Comparison of ENCODE assay signal across 8 cellular contexts in the genomic region with DNA sequence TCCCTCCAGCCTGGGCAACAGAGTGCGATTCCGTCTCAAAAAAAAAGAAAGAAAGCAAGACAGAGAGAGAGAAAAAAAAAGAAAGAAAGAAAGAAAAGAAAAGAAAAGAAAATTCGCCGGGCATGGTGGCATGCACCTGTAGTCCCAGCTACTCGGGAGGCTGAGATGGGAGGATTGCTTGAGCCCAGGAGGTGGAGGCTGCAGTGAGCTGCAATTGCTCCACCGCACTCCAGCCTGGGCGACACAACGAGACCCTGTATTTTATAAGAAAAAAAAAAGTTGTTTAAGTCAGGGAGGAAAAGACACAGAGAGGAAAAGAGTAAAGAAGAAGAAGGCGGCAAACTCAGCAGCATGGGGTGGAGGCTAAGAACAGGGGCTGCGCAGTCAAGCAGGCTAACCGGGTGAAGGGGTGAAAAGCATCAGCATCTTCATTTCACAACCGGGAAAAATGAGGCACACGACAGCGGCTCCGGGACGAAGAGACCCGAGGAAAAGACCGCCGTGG. TPM values are rescaled to one million over a fixed set of nuclear protein-coding genes. Genes with fewer than 3 reads are reported as not detected.
DNase-seq lines count a peak whose midpoint lies in the region; ATAC-seq, FAIRE-seq and TF ChIP-seq lines count a peak whose summit lies in the region.

No MANE protein-coding gene starts in this region.

- no peaks in the 10 kb centered on the region for H3K9me3 Mint-ChIP-seq in activated CD8-positive, alpha-beta T cell treated with anti-CD3 and anti-CD28 coated beads, Interleukin-2, amount 10 ng/mL, durations not matched to agents 7 days and 5 days (ENCODE audit: insufficient read depth)

- peak overlapping the region; percentile 91 for H3K27ac Mint-ChIP-seq in activated CD8-positive, alpha-beta T cell treated with anti-CD3 and anti-CD28 coated beads, Interleukin-2, amount 10 ng/mL, durations not matched to agents 7 days and 5 days

- H3K9me1 ChIP-seq in keratinocyte (ENCODE audit: control insufficient read depth, extremely low read depth, insufficient read depth, low read length): peaks cover 2% of the 10 kb centered on the region

- no peak overlapping the region for H3K9ac ChIP-seq in keratinocyte (ENCODE audit: control insufficient read depth, extremely low read depth, insufficient read depth, low read length)

- no peaks in the 10 kb centered on the region for H4K20me1 ChIP-seq in keratinocyte (ENCODE audit: control insufficient read depth, extremely low read depth, insufficient read depth, low read length)

- 29% methylated on average over 19 of the region's 19 CpGs for WGBS in thymus

- peak overlapping the region; percentile 76 for H2AFZ ChIP-seq in keratinocyte (ENCODE audit: control insufficient read depth, low read length)

- H3K27me3 ChIP-seq in keratinocyte (ENCODE audit: control insufficient read depth, extremely low read depth, insufficient read depth, low read length) (no peaks in the 10 kb centered on the region), thymus (ENCODE audit: control insufficient read depth, insufficient read depth) (no peaks in the 10 kb centered on the region)

- peak overlapping the region; percentile 86 for H3K4me3 Mint-ChIP-seq in activated CD8-positive, alpha-beta T cell treated with anti-CD3 and anti-CD28 coated beads, Interleukin-2, amount 10 ng/mL, durations not matched to agents 7 days and 5 days

- POLR2A ChIA-PET in activated CD8-positive, alpha-beta T cell treated with anti-CD3 and anti-CD28 coated beads, Interleukin-2, amount 10 ng/mL, durations not matched to agents 7 days and 5 days (lab: Charles Lee): no interaction called here

- ATAC-seq in Right ventricle myocardium inferior (peak; percentile 3), HG03565 (IDR thresholded peaks at IDR 0.05; ENCODE audit: unreplicated experiment) (no peak), HG03139 (IDR thresholded peaks at IDR 0.05; ENCODE audit: unreplicated experiment) (no peak)
- peak; percentile 21 for ATAC-seq in activated CD8-positive, alpha-beta T cell treated with anti-CD3 and anti-CD28 coated beads, Interleukin-2, amount 10 ng/mL, durations not matched to agents 7 days and 5 days

- CTCF ChIA-PET in activated CD8-positive, alpha-beta T cell treated with anti-CD3 and anti-CD28 coated beads, Interleukin-2, amount 10 ng/mL, durations not matched to agents 7 days and 5 days (lab: Charles Lee): interaction anchor here (1.0 kb wide), 1 partner anchor 103 kb away, joined by 3 read pairs; no protein-coding TSS in a partner anchor

- no peak overlapping the region for H3K27ac ChIP-seq in keratinocyte (ENCODE audit: control insufficient read depth, insufficient read depth, low read length)
- no peak overlapping the region for H3K27ac ChIP-seq in thymus (ENCODE audit: low read depth)

- intact Hi-C loops in Right ventricle myocardium inferior (cut with DNase I): loop anchor here (5.0 to 10.0 kb wide), 2 partner anchors 522 to 750 kb away; partner anchors contain the start of gene PRDM4
- intact Hi-C loops in cardiac septum (cut with DNase I): loop anchor here (5.0 to 10.0 kb wide), 4 partner anchors 100 to 830 kb away; partner anchors contain the start of gene PWP1

- peaks cover 18% of the 10 kb centered on the region for H3K36me3 Mint-ChIP-seq in activated CD8-positive, alpha-beta T cell treated with anti-CD3 and anti-CD28 coated beads, Interleukin-2, amount 10 ng/mL, durations not matched to agents 7 days and 5 days (ENCODE audit: low read depth)

- H3K79me2 ChIP-seq in keratinocyte (ENCODE audit: control insufficient read depth, insufficient read depth, low read length): peaks cover 2% of the 10 kb centered on the region

- TF ChIP-seq CTCF in keratinocyte (optimal IDR thresholded peaks at IDR 0.05 in 1 of 3, IDR thresholded peaks at IDR 0.05 in 1 of 3, conservative IDR thresholded peaks at IDR 0.05 in 1 of 3; ENCODE audit: extremely low read depth in 1 of 3, insufficient read depth in 2 of 3, low read length in 3 of 3): no peak

- DNase-seq in Right ventricle myocardium inferior (ENCODE audit: missing footprints) (no peak), cardiac septum (ENCODE audit: low spot score) (no peak), keratinocyte (ENCODE audit: low read depth, low spot score) (no peak), iPS-NIHi7 (ENCODE audit: extremely low spot score) (no peak)
- DNase-seq in activated CD8-positive, alpha-beta T cell treated with anti-CD3 and anti-CD28 coated beads, Interleukin-2, amount 10 ng/mL, durations not matched to agents 7 days and 5 days: no peak

- H3K4me3 ChIP-seq in keratinocyte (ENCODE audit: control insufficient read depth in 2 of 3, extremely low read depth in 1 of 3, insufficient read depth in 2 of 3, low read depth in 1 of 3, low read length in 3 of 3): peak overlapping the region; percentile 34 to 83 (median 40)
- H3K4me3 ChIP-seq in thymus (ENCODE audit: low read length): peak overlapping the region; percentile 62

- dilution Hi-C loops in keratinocyte (cut with MboI; ENCODE audit: extremely low pct_ligation_motif_present, low sequenced_read_pairs): no loop called here

- peaks cover 1 to 7% of the 10 kb centered on the region in 2 experiments for H3K36me3 ChIP-seq in keratinocyte (ENCODE audit: control insufficient read depth in 2 of 2, extremely low read depth in 1 of 2, insufficient read depth in 2 of 2, low read length in 2 of 2)
- peaks cover 24% of the 10 kb centered on the region for H3K36me3 ChIP-seq in thymus (ENCODE audit: control insufficient read depth, insufficient read depth)

- peaks cover 27% of the 10 kb centered on the region for H3K4me1 Mint-ChIP-seq in activated CD8-positive, alpha-beta T cell treated with anti-CD3 and anti-CD28 coated beads, Interleukin-2, amount 10 ng/mL, durations not matched to agents 7 days and 5 days (ENCODE audit: low read depth)

- FAIRE-seq in keratinocyte (lab: Jason Lieb, UNC): no peak

- H3K4me2 ChIP-seq in keratinocyte (ENCODE audit: control insufficient read depth, extremely low read depth, insufficient read depth, low read depth, low read length): peak overlapping the region; percentile 79

- H3K4me1 ChIP-seq in keratinocyte (ENCODE audit: control insufficient read depth, extremely low read depth, insufficient read depth, low read length): peaks cover 7% of the 10 kb centered on the region
- H3K4me1 ChIP-seq in thymus (ENCODE audit: control insufficient read depth, insufficient read depth, low read length): peaks cover 5% of the 10 kb centered on the region

- no peaks in the 10 kb centered on the region for H3K27me3 Mint-ChIP-seq in activated CD8-positive, alpha-beta T cell treated with anti-CD3 and anti-CD28 coated beads, Interleukin-2, amount 10 ng/mL, durations not matched to agents 7 days and 5 days (ENCODE audit: low read depth)

- H3K9me3 ChIP-seq in keratinocyte (ENCODE audit: control insufficient read depth, low read depth, low read length): no peaks in the 10 kb centered on the region
- H3K9me3 ChIP-seq in thymus (ENCODE audit: control insufficient read depth): no peaks in the 10 kb centered on the region

RNA-seq across cellular contexts. Expression of gene FICD, which starts 0.6 kb away (rescaled TPM):
- total RNA-seq in Right ventricle myocardium inferior (2.9 TPM), cardiac septum (3.8 TPM)
- 1 to 10 TPM; 4.6 to 5.2 TPM for total RNA-seq in activated CD8-positive, alpha-beta T cell treated with anti-CD3 and anti-CD28 coated beads, Interleukin-2, amount 10 ng/mL, durations not matched to agents 7 days and 5 days
- polyA plus RNA-seq in keratinocyte (0.31 to 0.70 TPM (median 0.47 TPM) in 3 replicates), thymus (2.1 TPM)
- polyA plus RNA-seq in keratinocyte (2011; ENCODE audit: low read depth): 1.5 TPM
- polyA plus RNA-seq in keratinocyte (2011; cell fraction: cytosol; rRNA removed): 0.32 and 0.34 TPM in 2 replicates
- polyA plus RNA-seq in keratinocyte (2011; cell fraction: nucleus; rRNA removed): 1.4 and 1.5 TPM in 2 replicates
- polyA plus RNA-seq in keratinocyte (2012; ENCODE audit: low replicate concordance): 0.74 and 4.5 TPM in 2 replicates
- polyA minus RNA-seq in keratinocyte: 0.67 to 1.7 TPM (median 1.2 TPM) in 3 replicates
- 0.96 TPM for polyA minus RNA-seq in keratinocyte (2011; cell fraction: cytosol; rRNA and poly(A)+ RNA removed)
- 1.3 and 1.7 TPM in 2 replicates for polyA minus RNA-seq in keratinocyte (2011; cell fraction: nucleus; rRNA and poly(A)+ RNA removed)

RNA-seq across cellular contexts. Expression of gene SART3, which starts 46.5 kb away (rescaled TPM):
- 21.7 TPM for total RNA-seq in Right ventricle myocardium inferior
- total RNA-seq in cardiac septum: 29.2 TPM
- 10 to 100 TPM; 67.9 to 76.9 TPM for total RNA-seq in activated CD8-positive, alpha-beta T cell treated with anti-CD3 and anti-CD28 coated beads, Interleukin-2, amount 10 ng/mL, durations not matched to agents 7 days and 5 days
- polyA plus RNA-seq in keratinocyte: 14.1 to 19.0 TPM (median 18.4 TPM) in 3 replicates
- 48.8 TPM for polyA plus RNA-seq in keratinocyte (2011; ENCODE audit: low read depth)
- 10.1 and 12.8 TPM in 2 replicates for polyA plus RNA-seq in keratinocyte (2011; cell fraction: cytosol; rRNA removed)
- 35.3 and 43.8 TPM in 2 replicates for polyA plus RNA-seq in keratinocyte (2011; cell fraction: nucleus; rRNA removed)
- 24.8 and 34.1 TPM in 2 replicates for polyA plus RNA-seq in keratinocyte (2012; ENCODE audit: low replicate concordance)
- 14.2 to 45.4 TPM (median 21.3 TPM) in 3 replicates for polyA minus RNA-seq in keratinocyte
- 6.3 TPM for polyA minus RNA-seq in keratinocyte (2011; cell fraction: cytosol; rRNA and poly(A)+ RNA removed)
- 37.2 and 42.9 TPM in 2 replicates for polyA minus RNA-seq in keratinocyte (2011; cell fraction: nucleus; rRNA and poly(A)+ RNA removed)
- polyA plus RNA-seq in thymus: 21.0 TPM

RNA-seq across cellular contexts. Expression of gene ISCU, which starts 47.9 kb away (rescaled TPM):
- total RNA-seq in Right ventricle myocardium inferior: 444 TPM
- total RNA-seq in cardiac septum: 432 TPM
- total RNA-seq in activated CD8-positive, alpha-beta T cell treated with anti-CD3 and anti-CD28 coated beads, Interleukin-2, amount 10 ng/mL, durations not matched to agents 7 days and 5 days: 10 to 100 TPM; 58.5 to 59.5 TPM
- 70.1 to 106 TPM (median 82.4 TPM) in 3 replicates for polyA plus RNA-seq in keratinocyte
- polyA plus RNA-seq in keratinocyte (2011; ENCODE audit: low read depth): 89.9 TPM
- 86.4 and 129 TPM in 2 replicates for polyA plus RNA-seq in keratinocyte (2011; cell fraction: cytosol; rRNA removed)
- polyA plus RNA-seq in keratinocyte (2011; cell fraction: nucleus; rRNA removed): 85.0 and 98.5 TPM in 2 replicates
- polyA plus RNA-seq in keratinocyte (2012; ENCODE audit: low replicate concordance): 69.9 and 117 TPM in 2 replicates
- 20.2 to 53.9 TPM (median 50.3 TPM) in 3 replicates for polyA minus RNA-seq in keratinocyte
- polyA minus RNA-seq in keratinocyte (2011; cell fraction: cytosol; rRNA and poly(A)+ RNA removed): 38.6 TPM
- polyA minus RNA-seq in keratinocyte (2011; cell fraction: nucleus; rRNA and poly(A)+ RNA removed): 10.3 and 14.5 TPM in 2 replicates
- polyA plus RNA-seq in thymus: 248 TPM

Comparison
In these comparisons a context has a peak if more than half of its experiments do, and no peak if none do; other contexts are left out.
1. ATAC-seq: peak in Right ventricle myocardium inferior (single experiment) and activated CD8-positive, alpha-beta T cell treated with anti-CD3 and anti-CD28 coated beads, Interleukin-2, amount 10 ng/mL, durations not matched to agents 7 days and 5 days (single experiment); none in HG03565 (single experiment) and HG03139 (single experiment).